In genomic region chr14:92122761-92123160, GRCh38 we compare ENCODE assay signal across 9 cellular contexts. TPM values are rescaled to one million over a fixed set of nuclear protein-coding genes. Genes with fewer than 3 reads are reported as not detected.
DNase-seq lines count a peak whose midpoint lies in the region; ATAC-seq, FAIRE-seq and TF ChIP-seq lines count a peak whose summit lies in the region.
"Had no signal": no experiment of that assay in that cellular context is flagged by ENCODE, and none has a peak within 500 bp of the region (broad histone marks: within the 10 kb centered on the region; RNA-seq: fewer than 3 reads in every experiment).

No MANE protein-coding gene starts in this region.

- FAIRE-seq in keratinocyte (lab: Jason Lieb, UNC): no peak
- FAIRE-seq: G401.6 had no signal

- no peaks in the 10 kb centered on the region for H4K20me1 ChIP-seq in keratinocyte (ENCODE audit: control insufficient read depth, extremely low read depth, insufficient read depth, low read length)

- ATAC-seq in activated naive CD4-positive, alpha-beta T cell treated with anti-CD3 and anti-CD28 coated beads, Interleukin-2, amount 50 U/mL, for 72 hours: no peak
- ATAC-seq in thoracic aorta (ENCODE audit: insufficient number of reproducible peaks, low FRiP score, low read depth) (no peak), GM21717 (IDR thresholded peaks at IDR 0.05; ENCODE audit: unreplicated experiment) (no peak), GM19467 (IDR thresholded peaks at IDR 0.05; ENCODE audit: unreplicated experiment) (no peak)

- H2AFZ ChIP-seq in keratinocyte (ENCODE audit: control insufficient read depth, low read length): peak overlapping the region; percentile 99

- no peak for TF ChIP-seq CTCF in keratinocyte (optimal IDR thresholded peaks at IDR 0.05 in 1 of 3, IDR thresholded peaks at IDR 0.05 in 1 of 3, conservative IDR thresholded peaks at IDR 0.05 in 1 of 3; ENCODE audit: extremely low read depth in 1 of 3, insufficient read depth in 2 of 3, low read length in 3 of 3)
- no peak for TF ChIP-seq CTCF in thoracic aorta (IDR thresholded peaks at IDR 0.05)

- H3K27ac ChIP-seq in keratinocyte (ENCODE audit: control insufficient read depth, insufficient read depth, low read length): peak overlapping the region; percentile 80
- peak overlapping the region in 1 of 2 donors; percentile 91 for H3K27ac ChIP-seq in thoracic aorta

- peak overlapping the region; percentile 98 for H3K9ac ChIP-seq in keratinocyte (ENCODE audit: control insufficient read depth, extremely low read depth, insufficient read depth, low read length)

- peak overlapping the region; percentile 100 for H3K27ac Mint-ChIP-seq in activated CD4-positive, alpha-beta T cell treated with anti-CD3 and anti-CD28 coated beads, Interleukin-2, amount 10 ng/mL, durations not matched to agents 24 days and 14 days
- H3K27ac Mint-ChIP-seq in activated naive CD4-positive, alpha-beta T cell treated with anti-CD3 and anti-CD28 coated beads, Interleukin-2, amount 50 U/mL, for 72 hours: peak overlapping the region; percentile 98 to 100

- H3K4me1 ChIP-seq in keratinocyte (ENCODE audit: control insufficient read depth, extremely low read depth, insufficient read depth, low read length): peaks cover 3% of the 10 kb centered on the region
- peaks cover 24 to 55% of the 10 kb centered on the region in 2 donors for H3K4me1 ChIP-seq in thoracic aorta (ENCODE audit: control insufficient read depth in 1 of 2, low read depth in 2 of 2)

- H3K9me3 ChIP-seq in keratinocyte (ENCODE audit: control insufficient read depth, low read depth, low read length) (no peaks in the 10 kb centered on the region), thoracic aorta (no peaks in the 10 kb centered on the region)

- dilution Hi-C loops in keratinocyte (cut with MboI; ENCODE audit: extremely low pct_ligation_motif_present, low sequenced_read_pairs): no loop called here

- H3K4me3 Mint-ChIP-seq in activated CD4-positive, alpha-beta T cell treated with anti-CD3 and anti-CD28 coated beads, Interleukin-2, amount 10 ng/mL, durations not matched to agents 24 days and 14 days: peak overlapping the region; percentile 98

- no peak for DNase-seq in activated CD4-positive, alpha-beta T cell treated with anti-CD3 and anti-CD28 coated beads, Interleukin-2, amount 10 ng/mL, durations not matched to agents 24 days and 14 days
- DNase-seq in activated CD4-positive, alpha-beta T cell treated with anti-CD3 and anti-CD28 coated beads, Interleukin-2, amount 50 U/mL, for 1 hour: no peak
- DNase-seq in activated naive CD4-positive, alpha-beta T cell treated with anti-CD3 and anti-CD28 coated beads, Interleukin-2, amount 50 U/mL, for 72 hours (ENCODE audit: low spot score in 2 of 2): no peak
- no peak for DNase-seq in keratinocyte (ENCODE audit: low read depth, low spot score)
- DNase-seq in thoracic aorta (ENCODE audit: low spot score): no peak
- no peak for DNase-seq in HT-29 (ENCODE audit: low spot score)

- H3K79me2 ChIP-seq in keratinocyte (ENCODE audit: control insufficient read depth, insufficient read depth, low read length): peaks cover 45% of the 10 kb centered on the region

- H3K36me3 ChIP-seq in keratinocyte (ENCODE audit: control insufficient read depth in 2 of 2, extremely low read depth in 1 of 2, insufficient read depth in 2 of 2, low read length in 2 of 2) (peaks cover 4 to 9% of the 10 kb centered on the region in 2 experiments), thoracic aorta (no peaks in the 10 kb centered on the region)

- intact Hi-C loops in activated CD4-positive, alpha-beta T cell treated with anti-CD3 and anti-CD28 coated beads, Interleukin-2, amount 10 ng/mL, durations not matched to agents 24 days and 14 days (cut with micrococcal nuclease): loop anchor here (5.0 to 10.0 kb wide), 4 partner anchors 80 to 552 kb away; partner anchors contain the start of gene TRIP11

- H3K36me3 Mint-ChIP-seq in activated CD4-positive, alpha-beta T cell treated with anti-CD3 and anti-CD28 coated beads, Interleukin-2, amount 10 ng/mL, durations not matched to agents 24 days and 14 days (ENCODE audit: low read depth): peaks cover 51% of the 10 kb centered on the region
- peaks cover 20 to 31% of the 10 kb centered on the region in 2 donors for H3K36me3 Mint-ChIP-seq in activated naive CD4-positive, alpha-beta T cell treated with anti-CD3 and anti-CD28 coated beads, Interleukin-2, amount 50 U/mL, for 72 hours

- no peaks in the 10 kb centered on the region for H3K9me3 Mint-ChIP-seq in activated CD4-positive, alpha-beta T cell treated with anti-CD3 and anti-CD28 coated beads, Interleukin-2, amount 10 ng/mL, durations not matched to agents 24 days and 14 days
- H3K9me3 Mint-ChIP-seq in activated naive CD4-positive, alpha-beta T cell treated with anti-CD3 and anti-CD28 coated beads, Interleukin-2, amount 50 U/mL, for 72 hours: no peaks in the 10 kb centered on the region

- H3K4me1 Mint-ChIP-seq in activated CD4-positive, alpha-beta T cell treated with anti-CD3 and anti-CD28 coated beads, Interleukin-2, amount 10 ng/mL, durations not matched to agents 24 days and 14 days: peaks cover 39% of the 10 kb centered on the region

- no peaks in the 10 kb centered on the region for H3K27me3 ChIP-seq in keratinocyte (ENCODE audit: control insufficient read depth, extremely low read depth, insufficient read depth, low read length)
- H3K27me3 ChIP-seq in thoracic aorta (replicated peaks; ENCODE audit: insufficient read depth): no peaks in the 10 kb centered on the region

- no peaks in the 10 kb centered on the region for H3K9me1 ChIP-seq in keratinocyte (ENCODE audit: control insufficient read depth, extremely low read depth, insufficient read depth, low read length)

- peak overlapping the region; percentile 85 to 97 (median 94) for H3K4me3 ChIP-seq in keratinocyte (ENCODE audit: control insufficient read depth in 2 of 3, extremely low read depth in 1 of 3, insufficient read depth in 2 of 3, low read depth in 1 of 3, low read length in 3 of 3)
- peak overlapping the region; percentile 92 for H3K4me3 ChIP-seq in thoracic aorta

- H3K4me2 ChIP-seq in keratinocyte (ENCODE audit: control insufficient read depth, extremely low read depth, insufficient read depth, low read depth, low read length): peak overlapping the region; percentile 77

- H3K27me3 Mint-ChIP-seq in activated CD4-positive, alpha-beta T cell treated with anti-CD3 and anti-CD28 coated beads, Interleukin-2, amount 10 ng/mL, durations not matched to agents 24 days and 14 days: no peaks in the 10 kb centered on the region

RNA-seq across cellular contexts. Expression of gene CPSF2, which starts 1.0 kb away (rescaled TPM):
- total RNA-seq in activated CD4-positive, alpha-beta T cell treated with anti-CD3 and anti-CD28 coated beads, Interleukin-2, amount 10 ng/mL, durations not matched to agents 24 days and 14 days: 111 and 120 TPM in 2 replicates
- 10 to 100 TPM; 68.0 to 78.4 TPM for total RNA-seq in activated naive CD4-positive, alpha-beta T cell treated with anti-CD3 and anti-CD28 coated beads, Interleukin-2, amount 50 U/mL, for 72 hours
- 33.8 to 67.9 TPM (median 35.4 TPM) in 3 replicates for polyA plus RNA-seq in keratinocyte
- polyA plus RNA-seq in keratinocyte (2011; ENCODE audit: low read depth): 56.8 TPM
- polyA plus RNA-seq in keratinocyte (2011; cell fraction: cytosol; rRNA removed): 21.3 and 42.3 TPM in 2 replicates
- 30.8 and 43.6 TPM in 2 replicates for polyA plus RNA-seq in keratinocyte (2011; cell fraction: nucleus; rRNA removed)
- 30.6 and 49.7 TPM in 2 replicates for polyA plus RNA-seq in keratinocyte (2012; ENCODE audit: low replicate concordance)
- polyA minus RNA-seq in keratinocyte: 28.4 to 51.7 TPM (median 29.8 TPM) in 3 replicates
- polyA minus RNA-seq in keratinocyte (2011; cell fraction: cytosol; rRNA and poly(A)+ RNA removed): 24.7 TPM
- polyA minus RNA-seq in keratinocyte (2011; cell fraction: nucleus; rRNA and poly(A)+ RNA removed): 16.9 and 53.4 TPM in 2 replicates
- 10 to 100 TPM; 19.5 to 44.7 TPM for total RNA-seq in thoracic aorta
- total RNA-seq in HT-29 (2014; rRNA removed; shearing (Covaris generic)): 11.9 and 23.1 TPM in 2 replicates

RNA-seq across cellular contexts. Expression of gene NDUFB1, which starts 1.3 kb away (rescaled TPM):
- 76.1 and 77.9 TPM in 2 replicates for total RNA-seq in activated CD4-positive, alpha-beta T cell treated with anti-CD3 and anti-CD28 coated beads, Interleukin-2, amount 10 ng/mL, durations not matched to agents 24 days and 14 days
- total RNA-seq in activated naive CD4-positive, alpha-beta T cell treated with anti-CD3 and anti-CD28 coated beads, Interleukin-2, amount 50 U/mL, for 72 hours: 100 to 1,000 TPM in 1 of 2 donors, 10 to 100 TPM in 1; 82.1 to 111 TPM
- polyA plus RNA-seq in keratinocyte: 269 to 555 TPM (median 393 TPM) in 3 replicates
- polyA plus RNA-seq in keratinocyte (2011; ENCODE audit: low read depth): 155 TPM
- polyA plus RNA-seq in keratinocyte (2011; cell fraction: cytosol; rRNA removed): 428 and 503 TPM in 2 replicates
- 144 and 190 TPM in 2 replicates for polyA plus RNA-seq in keratinocyte (2011; cell fraction: nucleus; rRNA removed)
- 323 and 401 TPM in 2 replicates for polyA plus RNA-seq in keratinocyte (2012; ENCODE audit: low replicate concordance)
- polyA minus RNA-seq in keratinocyte: 25.2 to 74.5 TPM (median 49.1 TPM) in 3 replicates
- polyA minus RNA-seq in keratinocyte (2011; cell fraction: cytosol; rRNA and poly(A)+ RNA removed): 36.1 TPM
- 12.6 and 12.8 TPM in 2 replicates for polyA minus RNA-seq in keratinocyte (2011; cell fraction: nucleus; rRNA and poly(A)+ RNA removed)
- 100 to 1,000 TPM; 199 to 491 TPM for total RNA-seq in thoracic aorta
- 268 and 270 TPM in 2 replicates for total RNA-seq in HT-29 (2014; rRNA removed; shearing (Covaris generic))

RNA-seq across cellular contexts. Expression of gene ATXN3, which starts 16.4 kb away (rescaled TPM):
- 23.7 and 25.2 TPM in 2 replicates for total RNA-seq in activated CD4-positive, alpha-beta T cell treated with anti-CD3 and anti-CD28 coated beads, Interleukin-2, amount 10 ng/mL, durations not matched to agents 24 days and 14 days
- total RNA-seq in activated naive CD4-positive, alpha-beta T cell treated with anti-CD3 and anti-CD28 coated beads, Interleukin-2, amount 50 U/mL, for 72 hours: 10 to 100 TPM; 35.5 to 45.3 TPM
- polyA plus RNA-seq in keratinocyte: 13.6 to 27.6 TPM (median 17.4 TPM) in 3 replicates
- polyA plus RNA-seq in keratinocyte (2011; ENCODE audit: low read depth): 58.8 TPM
- polyA plus RNA-seq in keratinocyte (2011; cell fraction: cytosol; rRNA removed): 13.3 and 26.1 TPM in 2 replicates
- 18.2 and 24.7 TPM in 2 replicates for polyA plus RNA-seq in keratinocyte (2011; cell fraction: nucleus; rRNA removed)
- polyA plus RNA-seq in keratinocyte (2012; ENCODE audit: low replicate concordance): 21.2 and 30.5 TPM in 2 replicates
- polyA minus RNA-seq in keratinocyte: 1.2 to 50.2 TPM (median 8.8 TPM) in 3 replicates
- polyA minus RNA-seq in keratinocyte (2011; cell fraction: cytosol; rRNA and poly(A)+ RNA removed): 8.2 TPM
- 16.8 and 30.3 TPM in 2 replicates for polyA minus RNA-seq in keratinocyte (2011; cell fraction: nucleus; rRNA and poly(A)+ RNA removed)
- total RNA-seq in thoracic aorta: 10 to 100 TPM; 76.9 to 95.9 TPM
- 7.5 and 13.7 TPM in 2 replicates for total RNA-seq in HT-29 (2014; rRNA removed; shearing (Covaris generic))
